ENCODE assay signal across 2 cellular contexts in genomic region chr1:205044745-205045144, GRCh38.
TF ChIP-seq lines count a peak whose summit lies in the region.

No MANE protein-coding gene starts in this region.

TF ChIP-seq in HEK293, 187 proteins besides CTCF, POLR2A, EP300 and RAD21 (continued from another document):
- no peak for TF ChIP-seq BCL11A (tag by site-specific recombination; IDR thresholded peaks at IDR 0.05; ENCODE audit: low read depth)
- peak; percentile 40; the same call in 1 of the 2 replicates for TF ChIP-seq SCRT1 (tag by site-specific recombination; IDR thresholded peaks at IDR 0.05; ENCODE audit: borderline replicate concordance)
- TF ChIP-seq, protein P1, sequence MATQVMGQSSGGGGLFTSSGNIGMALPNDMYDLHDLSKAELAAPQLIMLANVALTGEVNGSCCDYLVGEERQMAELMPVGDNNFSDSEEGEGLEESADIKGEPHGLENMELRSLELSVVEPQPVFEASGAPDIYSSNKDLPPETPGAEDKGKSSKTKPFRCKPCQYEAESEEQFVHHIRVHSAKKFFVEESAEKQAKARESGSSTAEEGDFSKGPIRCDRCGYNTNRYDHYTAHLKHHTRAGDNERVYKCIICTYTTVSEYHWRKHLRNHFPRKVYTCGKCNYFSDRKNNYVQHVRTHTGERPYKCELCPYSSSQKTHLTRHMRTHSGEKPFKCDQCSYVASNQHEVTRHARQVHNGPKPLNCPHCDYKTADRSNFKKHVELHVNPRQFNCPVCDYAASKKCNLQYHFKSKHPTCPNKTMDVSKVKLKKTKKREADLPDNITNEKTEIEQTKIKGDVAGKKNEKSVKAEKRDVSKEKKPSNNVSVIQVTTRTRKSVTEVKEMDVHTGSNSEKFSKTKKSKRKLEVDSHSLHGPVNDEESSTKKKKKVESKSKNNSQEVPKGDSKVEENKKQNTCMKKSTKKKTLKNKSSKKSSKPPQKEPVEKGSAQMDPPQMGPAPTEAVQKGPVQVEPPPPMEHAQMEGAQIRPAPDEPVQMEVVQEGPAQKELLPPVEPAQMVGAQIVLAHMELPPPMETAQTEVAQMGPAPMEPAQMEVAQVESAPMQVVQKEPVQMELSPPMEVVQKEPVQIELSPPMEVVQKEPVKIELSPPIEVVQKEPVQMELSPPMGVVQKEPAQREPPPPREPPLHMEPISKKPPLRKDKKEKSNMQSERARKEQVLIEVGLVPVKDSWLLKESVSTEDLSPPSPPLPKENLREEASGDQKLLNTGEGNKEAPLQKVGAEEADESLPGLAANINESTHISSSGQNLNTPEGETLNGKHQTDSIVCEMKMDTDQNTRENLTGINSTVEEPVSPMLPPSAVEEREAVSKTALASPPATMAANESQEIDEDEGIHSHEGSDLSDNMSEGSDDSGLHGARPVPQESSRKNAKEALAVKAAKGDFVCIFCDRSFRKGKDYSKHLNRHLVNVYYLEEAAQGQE (tag by site-specific recombination; IDR thresholded peaks at IDR 0.05) = peak; percentile 96
- TF ChIP-seq HOXD13 (CRISPR knock-in tag; IDR thresholded peaks at IDR 0.05; ENCODE audit: borderline replicate concordance) = no peak
- TF ChIP-seq SCRT2 (tag by site-specific recombination; IDR thresholded peaks at IDR 0.05) = peak; percentile 45; the same call in 1 of the 2 replicates
- no peak for TF ChIP-seq ZBTB49 (tag by site-specific recombination; IDR thresholded peaks at IDR 0.05; ENCODE audit: low read depth)

TF ChIP-seq in K562, 482 proteins besides CTCF, POLR2A, EP300 and RAD21 (continued from another document):
- TF ChIP-seq ETS1 (conservative IDR thresholded peaks at IDR 0.05; ENCODE audit: control insufficient read depth, low read depth, low read length) = no peak
- no peak for TF ChIP-seq DDX20 (tag; IDR thresholded peaks at IDR 0.05; ENCODE audit: low read depth)
- TF ChIP-seq MIER1 (IDR thresholded peaks at IDR 0.05; ENCODE audit: low read depth) = 0 out of 2 replicates have a peak, but pooled peaks have one; percentile 36
- TF ChIP-seq ZNF23 (CRISPR knock-in tag; IDR thresholded peaks at IDR 0.05) = no peak
- TF ChIP-seq TBL1XR1 (IDR thresholded peaks at IDR 0.05; ENCODE audit: low read length in 2 of 2) = no peak
- no peak for TF ChIP-seq SMC3 (conservative IDR thresholded peaks at IDR 0.05; ENCODE audit: insufficient read depth, low read depth, low read length)
- TF ChIP-seq ZNF217 (CRISPR knock-in tag; IDR thresholded peaks at IDR 0.05) = no peak
